Comparison of ENCODE assay signal across 1 cellular context in the genomic region with DNA sequence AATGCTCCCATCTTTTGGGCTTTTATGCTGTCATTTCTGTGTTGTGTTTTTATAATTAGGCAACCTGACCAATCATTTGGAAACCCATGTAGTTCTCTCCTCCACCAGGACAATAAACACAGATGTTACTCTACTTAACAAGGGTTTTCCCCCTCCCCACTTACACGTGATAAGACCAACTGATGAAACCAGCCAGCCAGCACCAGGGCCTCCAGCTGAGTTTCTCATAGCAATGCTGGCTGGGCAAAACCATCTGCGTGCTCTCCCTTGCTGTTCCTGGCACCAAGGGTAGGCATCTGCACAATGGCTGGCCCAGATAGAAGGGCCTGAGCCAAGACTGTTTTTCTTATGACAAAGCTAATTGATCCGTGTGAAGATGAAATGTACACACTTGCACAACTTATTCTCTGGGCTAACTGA.
TF ChIP-seq lines count a peak whose summit lies in the region.

No MANE protein-coding gene starts in this region.

TF ChIP-seq in GM12878, 131 proteins besides CTCF, POLR2A, EP300 and RAD21 (continued from another document and continues in another):
- TF ChIP-seq SUPT20H (IDR thresholded peaks at IDR 0.05; ENCODE audit: borderline replicate concordance, control insufficient read depth, low read depth, low read length) (no peak), TARDBP (IDR thresholded peaks at IDR 0.05; ENCODE audit: borderline replicate concordance) (no peak), KAT2A (conservative IDR thresholded peaks at IDR 0.05; ENCODE audit: control insufficient read depth, low read depth, low read length) (no peak), NR2C1 (IDR thresholded peaks at IDR 0.05) (no peak), SUZ12 (IDR thresholded peaks at IDR 0.05; ENCODE audit: unreplicated experiment) (no peak), NBN (IDR thresholded peaks at IDR 0.05) (peak; percentile 62; the same call in 1 of the 2 replicates), PAX5 (IDR thresholded peaks at IDR 0.05; ENCODE audit: borderline replicate concordance, low read depth, low read length) (peak; percentile 89), DPF2 (IDR thresholded peaks at IDR 0.05) (peak; percentile 85), ZNF207 (IDR thresholded peaks at IDR 0.05; ENCODE audit: borderline replicate concordance) (no peak), ETV6 (conservative IDR thresholded peaks at IDR 0.05 in 1 of 2, IDR thresholded peaks at IDR 0.05 in 1 of 2; ENCODE audit: borderline replicate concordance in 1 of 2, low read depth in 1 of 2) (peak in 1 of 2 experiments; percentile 39; a peak in 1 of 4 replicates), CHD2 (IDR thresholded peaks at IDR 0.05; ENCODE audit: borderline replicate concordance, low read depth, low read length) (no peak), RCOR1 (conservative IDR thresholded peaks at IDR 0.05; ENCODE audit: low read depth, low read length) (0 out of 2 replicates have a peak, but pooled peaks have one; percentile 46), ZNF24 (IDR thresholded peaks at IDR 0.05) (0 out of 2 replicates have a peak, but pooled peaks have one; percentile 24), POU2F2 (IDR thresholded peaks at IDR 0.05; ENCODE audit: borderline replicate concordance, low read depth, low read length) (peak; percentile 57; the same call in 1 of the 3 replicates), GATAD2B (conservative IDR thresholded peaks at IDR 0.05; ENCODE audit: low read depth) (peak; percentile 67; the same call in 1 of the 2 replicates), PAX8 (IDR thresholded peaks at IDR 0.05) (no peak), FOS (IDR thresholded peaks at IDR 0.05; ENCODE audit: borderline replicate concordance, extremely low read depth, insufficient read length) (no peak), ESRRA (IDR thresholded peaks at IDR 0.05; ENCODE audit: low read length) (no peak), CHD1 (IDR thresholded peaks at IDR 0.05; ENCODE audit: low read depth, low read length) (no peak), BACH1 (IDR thresholded peaks at IDR 0.05; ENCODE audit: borderline replicate concordance) (peak; percentile 59; the same call in 1 of the 2 replicates), TCF3 (IDR thresholded peaks at IDR 0.05; ENCODE audit: borderline replicate concordance, insufficient read depth, low read depth, low read length) (peak; percentile 86; the same call in 1 of the 2 replicates), MEF2A (IDR thresholded peaks at IDR 0.05; ENCODE audit: insufficient read depth, low read depth, low read length) (peak; percentile 70), CHD4 (IDR thresholded peaks at IDR 0.05) (no peak), WRNIP1 (IDR thresholded peaks at IDR 0.05; ENCODE audit: borderline replicate concordance, low read depth, low read length) (no peak), MYB (IDR thresholded peaks at IDR 0.05; ENCODE audit: borderline replicate concordance, low read depth, low read length) (no peak; the same call in 1 of the 2 replicates), JUNB (IDR thresholded peaks at IDR 0.05) (peak; percentile 87), TBL1XR1 (IDR thresholded peaks at IDR 0.05; ENCODE audit: low read depth, low read length) (peak; percentile 84)
- TF ChIP-seq, protein P1, sequence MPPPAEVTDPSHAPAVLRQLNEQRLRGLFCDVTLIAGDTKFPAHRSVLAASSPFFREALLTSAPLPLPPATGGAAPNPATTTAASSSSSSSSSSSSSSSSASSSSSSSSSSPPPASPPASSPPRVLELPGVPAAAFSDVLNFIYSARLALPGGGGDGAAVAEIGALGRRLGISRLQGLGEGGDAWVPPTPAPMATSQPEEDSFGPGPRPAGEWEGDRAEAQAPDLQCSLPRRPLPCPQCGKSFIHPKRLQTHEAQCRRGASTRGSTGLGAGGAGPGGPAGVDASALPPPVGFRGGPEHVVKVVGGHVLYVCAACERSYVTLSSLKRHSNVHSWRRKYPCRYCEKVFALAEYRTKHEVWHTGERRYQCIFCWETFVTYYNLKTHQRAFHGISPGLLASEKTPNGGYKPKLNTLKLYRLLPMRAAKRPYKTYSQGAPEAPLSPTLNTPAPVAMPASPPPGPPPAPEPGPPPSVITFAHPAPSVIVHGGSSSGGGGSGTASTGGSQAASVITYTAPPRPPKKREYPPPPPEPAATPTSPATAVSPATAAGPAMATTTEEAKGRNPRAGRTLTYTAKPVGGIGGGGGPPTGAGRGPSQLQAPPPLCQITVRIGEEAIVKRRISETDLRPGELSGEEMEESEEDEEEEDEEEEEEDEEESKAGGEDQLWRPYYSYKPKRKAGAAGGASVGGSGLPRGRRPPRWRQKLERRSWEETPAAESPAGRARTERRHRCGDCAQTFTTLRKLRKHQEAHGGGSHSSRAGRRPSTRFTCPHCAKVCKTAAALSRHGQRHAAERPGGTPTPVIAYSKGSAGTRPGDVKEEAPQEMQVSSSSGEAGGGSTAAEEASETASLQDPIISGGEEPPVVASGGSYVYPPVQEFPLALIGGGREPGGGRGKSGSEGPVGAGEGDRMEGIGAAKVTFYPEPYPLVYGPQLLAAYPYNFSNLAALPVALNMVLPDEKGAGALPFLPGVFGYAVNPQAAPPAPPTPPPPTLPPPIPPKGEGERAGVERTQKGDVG (CRISPR knock-in tag; IDR thresholded peaks at IDR 0.05) = no peak
- TF ChIP-seq, protein P2, sequence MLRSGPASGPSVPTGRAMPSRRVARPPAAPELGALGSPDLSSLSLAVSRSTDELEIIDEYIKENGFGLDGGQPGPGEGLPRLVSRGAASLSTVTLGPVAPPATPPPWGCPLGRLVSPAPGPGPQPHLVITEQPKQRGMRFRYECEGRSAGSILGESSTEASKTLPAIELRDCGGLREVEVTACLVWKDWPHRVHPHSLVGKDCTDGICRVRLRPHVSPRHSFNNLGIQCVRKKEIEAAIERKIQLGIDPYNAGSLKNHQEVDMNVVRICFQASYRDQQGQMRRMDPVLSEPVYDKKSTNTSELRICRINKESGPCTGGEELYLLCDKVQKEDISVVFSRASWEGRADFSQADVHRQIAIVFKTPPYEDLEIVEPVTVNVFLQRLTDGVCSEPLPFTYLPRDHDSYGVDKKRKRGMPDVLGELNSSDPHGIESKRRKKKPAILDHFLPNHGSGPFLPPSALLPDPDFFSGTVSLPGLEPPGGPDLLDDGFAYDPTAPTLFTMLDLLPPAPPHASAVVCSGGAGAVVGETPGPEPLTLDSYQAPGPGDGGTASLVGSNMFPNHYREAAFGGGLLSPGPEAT (IDR thresholded peaks at IDR 0.05; ENCODE audit: low read depth) = peak; percentile 44; the same call in 1 of the 2 replicates
- TF ChIP-seq, protein P3, sequence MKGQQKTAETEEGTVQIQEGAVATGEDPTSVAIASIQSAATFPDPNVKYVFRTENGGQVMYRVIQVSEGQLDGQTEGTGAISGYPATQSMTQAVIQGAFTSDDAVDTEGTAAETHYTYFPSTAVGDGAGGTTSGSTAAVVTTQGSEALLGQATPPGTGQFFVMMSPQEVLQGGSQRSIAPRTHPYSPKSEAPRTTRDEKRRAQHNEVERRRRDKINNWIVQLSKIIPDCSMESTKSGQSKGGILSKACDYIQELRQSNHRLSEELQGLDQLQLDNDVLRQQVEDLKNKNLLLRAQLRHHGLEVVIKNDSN (IDR thresholded peaks at IDR 0.05; ENCODE audit: borderline replicate concordance, extremely low read length, insufficient read depth, low read depth, low read length) = peak; percentile 18
- TF ChIP-seq, protein P4, sequence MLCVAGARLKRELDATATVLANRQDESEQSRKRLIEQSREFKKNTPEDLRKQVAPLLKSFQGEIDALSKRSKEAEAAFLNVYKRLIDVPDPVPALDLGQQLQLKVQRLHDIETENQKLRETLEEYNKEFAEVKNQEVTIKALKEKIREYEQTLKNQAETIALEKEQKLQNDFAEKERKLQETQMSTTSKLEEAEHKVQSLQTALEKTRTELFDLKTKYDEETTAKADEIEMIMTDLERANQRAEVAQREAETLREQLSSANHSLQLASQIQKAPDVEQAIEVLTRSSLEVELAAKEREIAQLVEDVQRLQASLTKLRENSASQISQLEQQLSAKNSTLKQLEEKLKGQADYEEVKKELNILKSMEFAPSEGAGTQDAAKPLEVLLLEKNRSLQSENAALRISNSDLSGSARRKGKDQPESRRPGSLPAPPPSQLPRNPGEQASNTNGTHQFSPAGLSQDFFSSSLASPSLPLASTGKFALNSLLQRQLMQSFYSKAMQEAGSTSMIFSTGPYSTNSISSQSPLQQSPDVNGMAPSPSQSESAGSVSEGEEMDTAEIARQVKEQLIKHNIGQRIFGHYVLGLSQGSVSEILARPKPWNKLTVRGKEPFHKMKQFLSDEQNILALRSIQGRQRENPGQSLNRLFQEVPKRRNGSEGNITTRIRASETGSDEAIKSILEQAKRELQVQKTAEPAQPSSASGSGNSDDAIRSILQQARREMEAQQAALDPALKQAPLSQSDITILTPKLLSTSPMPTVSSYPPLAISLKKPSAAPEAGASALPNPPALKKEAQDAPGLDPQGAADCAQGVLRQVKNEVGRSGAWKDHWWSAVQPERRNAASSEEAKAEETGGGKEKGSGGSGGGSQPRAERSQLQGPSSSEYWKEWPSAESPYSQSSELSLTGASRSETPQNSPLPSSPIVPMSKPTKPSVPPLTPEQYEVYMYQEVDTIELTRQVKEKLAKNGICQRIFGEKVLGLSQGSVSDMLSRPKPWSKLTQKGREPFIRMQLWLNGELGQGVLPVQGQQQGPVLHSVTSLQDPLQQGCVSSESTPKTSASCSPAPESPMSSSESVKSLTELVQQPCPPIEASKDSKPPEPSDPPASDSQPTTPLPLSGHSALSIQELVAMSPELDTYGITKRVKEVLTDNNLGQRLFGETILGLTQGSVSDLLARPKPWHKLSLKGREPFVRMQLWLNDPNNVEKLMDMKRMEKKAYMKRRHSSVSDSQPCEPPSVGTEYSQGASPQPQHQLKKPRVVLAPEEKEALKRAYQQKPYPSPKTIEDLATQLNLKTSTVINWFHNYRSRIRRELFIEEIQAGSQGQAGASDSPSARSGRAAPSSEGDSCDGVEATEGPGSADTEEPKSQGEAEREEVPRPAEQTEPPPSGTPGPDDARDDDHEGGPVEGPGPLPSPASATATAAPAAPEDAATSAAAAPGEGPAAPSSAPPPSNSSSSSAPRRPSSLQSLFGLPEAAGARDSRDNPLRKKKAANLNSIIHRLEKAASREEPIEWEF (IDR thresholded peaks at IDR 0.05; ENCODE audit: insufficient replicate concordance, low read depth, low read length) = no peak
- TF ChIP-seq, protein P5, sequence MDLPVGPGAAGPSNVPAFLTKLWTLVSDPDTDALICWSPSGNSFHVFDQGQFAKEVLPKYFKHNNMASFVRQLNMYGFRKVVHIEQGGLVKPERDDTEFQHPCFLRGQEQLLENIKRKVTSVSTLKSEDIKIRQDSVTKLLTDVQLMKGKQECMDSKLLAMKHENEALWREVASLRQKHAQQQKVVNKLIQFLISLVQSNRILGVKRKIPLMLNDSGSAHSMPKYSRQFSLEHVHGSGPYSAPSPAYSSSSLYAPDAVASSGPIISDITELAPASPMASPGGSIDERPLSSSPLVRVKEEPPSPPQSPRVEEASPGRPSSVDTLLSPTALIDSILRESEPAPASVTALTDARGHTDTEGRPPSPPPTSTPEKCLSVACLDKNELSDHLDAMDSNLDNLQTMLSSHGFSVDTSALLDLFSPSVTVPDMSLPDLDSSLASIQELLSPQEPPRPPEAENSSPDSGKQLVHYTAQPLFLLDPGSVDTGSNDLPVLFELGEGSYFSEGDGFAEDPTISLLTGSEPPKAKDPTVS (IDR thresholded peaks at IDR 0.05; ENCODE audit: low read depth, low read length) = no peak
- TF ChIP-seq, protein P6, sequence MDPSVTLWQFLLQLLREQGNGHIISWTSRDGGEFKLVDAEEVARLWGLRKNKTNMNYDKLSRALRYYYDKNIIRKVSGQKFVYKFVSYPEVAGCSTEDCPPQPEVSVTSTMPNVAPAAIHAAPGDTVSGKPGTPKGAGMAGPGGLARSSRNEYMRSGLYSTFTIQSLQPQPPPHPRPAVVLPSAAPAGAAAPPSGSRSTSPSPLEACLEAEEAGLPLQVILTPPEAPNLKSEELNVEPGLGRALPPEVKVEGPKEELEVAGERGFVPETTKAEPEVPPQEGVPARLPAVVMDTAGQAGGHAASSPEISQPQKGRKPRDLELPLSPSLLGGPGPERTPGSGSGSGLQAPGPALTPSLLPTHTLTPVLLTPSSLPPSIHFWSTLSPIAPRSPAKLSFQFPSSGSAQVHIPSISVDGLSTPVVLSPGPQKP (IDR thresholded peaks at IDR 0.05; ENCODE audit: low read depth, low read length) = no peak
- TF ChIP-seq, protein P7, sequence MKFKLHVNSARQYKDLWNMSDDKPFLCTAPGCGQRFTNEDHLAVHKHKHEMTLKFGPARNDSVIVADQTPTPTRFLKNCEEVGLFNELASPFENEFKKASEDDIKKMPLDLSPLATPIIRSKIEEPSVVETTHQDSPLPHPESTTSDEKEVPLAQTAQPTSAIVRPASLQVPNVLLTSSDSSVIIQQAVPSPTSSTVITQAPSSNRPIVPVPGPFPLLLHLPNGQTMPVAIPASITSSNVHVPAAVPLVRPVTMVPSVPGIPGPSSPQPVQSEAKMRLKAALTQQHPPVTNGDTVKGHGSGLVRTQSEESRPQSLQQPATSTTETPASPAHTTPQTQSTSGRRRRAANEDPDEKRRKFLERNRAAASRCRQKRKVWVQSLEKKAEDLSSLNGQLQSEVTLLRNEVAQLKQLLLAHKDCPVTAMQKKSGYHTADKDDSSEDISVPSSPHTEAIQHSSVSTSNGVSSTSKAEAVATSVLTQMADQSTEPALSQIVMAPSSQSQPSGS (IDR thresholded peaks at IDR 0.05; ENCODE audit: low read length) = peak; percentile 78
- TF ChIP-seq, protein P8, sequence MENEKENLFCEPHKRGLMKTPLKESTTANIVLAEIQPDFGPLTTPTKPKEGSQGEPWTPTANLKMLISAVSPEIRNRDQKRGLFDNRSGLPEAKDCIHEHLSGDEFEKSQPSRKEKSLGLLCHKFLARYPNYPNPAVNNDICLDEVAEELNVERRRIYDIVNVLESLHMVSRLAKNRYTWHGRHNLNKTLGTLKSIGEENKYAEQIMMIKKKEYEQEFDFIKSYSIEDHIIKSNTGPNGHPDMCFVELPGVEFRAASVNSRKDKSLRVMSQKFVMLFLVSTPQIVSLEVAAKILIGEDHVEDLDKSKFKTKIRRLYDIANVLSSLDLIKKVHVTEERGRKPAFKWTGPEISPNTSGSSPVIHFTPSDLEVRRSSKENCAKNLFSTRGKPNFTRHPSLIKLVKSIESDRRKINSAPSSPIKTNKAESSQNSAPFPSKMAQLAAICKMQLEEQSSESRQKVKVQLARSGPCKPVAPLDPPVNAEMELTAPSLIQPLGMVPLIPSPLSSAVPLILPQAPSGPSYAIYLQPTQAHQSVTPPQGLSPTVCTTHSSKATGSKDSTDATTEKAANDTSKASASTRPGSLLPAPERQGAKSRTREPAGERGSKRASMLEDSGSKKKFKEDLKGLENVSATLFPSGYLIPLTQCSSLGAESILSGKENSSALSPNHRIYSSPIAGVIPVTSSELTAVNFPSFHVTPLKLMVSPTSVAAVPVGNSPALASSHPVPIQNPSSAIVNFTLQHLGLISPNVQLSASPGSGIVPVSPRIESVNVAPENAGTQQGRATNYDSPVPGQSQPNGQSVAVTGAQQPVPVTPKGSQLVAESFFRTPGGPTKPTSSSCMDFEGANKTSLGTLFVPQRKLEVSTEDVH (IDR thresholded peaks at IDR 0.05; ENCODE audit: low read depth, partially characterized antibody) = no peak
- TF ChIP-seq, protein P9, sequence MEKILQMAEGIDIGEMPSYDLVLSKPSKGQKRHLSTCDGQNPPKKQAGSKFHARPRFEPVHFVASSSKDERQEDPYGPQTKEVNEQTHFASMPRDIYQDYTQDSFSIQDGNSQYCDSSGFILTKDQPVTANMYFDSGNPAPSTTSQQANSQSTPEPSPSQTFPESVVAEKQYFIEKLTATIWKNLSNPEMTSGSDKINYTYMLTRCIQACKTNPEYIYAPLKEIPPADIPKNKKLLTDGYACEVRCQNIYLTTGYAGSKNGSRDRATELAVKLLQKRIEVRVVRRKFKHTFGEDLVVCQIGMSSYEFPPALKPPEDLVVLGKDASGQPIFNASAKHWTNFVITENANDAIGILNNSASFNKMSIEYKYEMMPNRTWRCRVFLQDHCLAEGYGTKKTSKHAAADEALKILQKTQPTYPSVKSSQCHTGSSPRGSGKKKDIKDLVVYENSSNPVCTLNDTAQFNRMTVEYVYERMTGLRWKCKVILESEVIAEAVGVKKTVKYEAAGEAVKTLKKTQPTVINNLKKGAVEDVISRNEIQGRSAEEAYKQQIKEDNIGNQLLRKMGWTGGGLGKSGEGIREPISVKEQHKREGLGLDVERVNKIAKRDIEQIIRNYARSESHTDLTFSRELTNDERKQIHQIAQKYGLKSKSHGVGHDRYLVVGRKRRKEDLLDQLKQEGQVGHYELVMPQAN (conservative IDR thresholded peaks at IDR 0.05) = peak; percentile 29
